Comparison of ENCODE assay signal across 33 cellular contexts in the genomic region with DNA sequence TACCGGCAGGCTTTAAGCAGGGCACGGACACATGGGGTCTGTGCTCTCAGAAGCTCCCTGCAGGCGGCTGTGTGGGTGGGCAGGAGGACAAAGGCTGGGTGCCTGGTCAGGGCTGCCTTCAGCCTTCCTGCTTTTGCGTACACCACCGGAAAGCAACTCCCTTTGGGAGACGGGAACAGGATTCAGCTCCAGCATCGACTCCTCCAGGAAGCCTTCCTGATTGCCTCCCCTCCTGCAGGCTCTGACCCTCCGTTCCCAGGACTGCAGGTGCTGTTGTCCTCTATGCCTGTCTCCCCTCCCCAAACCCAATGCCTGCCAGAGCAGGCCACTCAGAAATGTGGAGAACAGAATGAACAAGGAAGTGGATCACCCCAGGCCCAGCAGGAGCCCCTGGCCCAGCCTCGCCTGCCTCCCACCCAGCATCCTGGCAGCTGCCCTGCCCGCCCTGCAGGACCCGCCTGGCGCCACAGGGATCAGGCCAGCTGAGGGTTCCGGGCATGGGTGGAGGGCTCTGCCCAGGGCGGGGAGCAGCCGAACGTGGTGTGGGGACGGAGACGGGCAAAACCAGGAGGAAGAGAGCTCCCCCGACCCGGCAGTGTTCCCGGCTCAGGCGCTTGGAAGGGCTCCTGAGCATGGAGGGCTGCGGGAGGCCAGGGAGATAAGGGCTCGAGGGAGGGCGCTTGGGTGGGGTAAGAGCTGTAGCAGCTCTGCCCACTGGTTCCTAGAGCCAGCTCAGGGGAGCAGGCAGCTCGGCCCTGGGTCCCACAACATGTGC. TPM values are rescaled to one million over a fixed set of nuclear protein-coding genes. Genes with fewer than 3 reads are reported as not detected.
"Had no signal": no experiment of that assay in that cellular context is flagged by ENCODE, and none has a peak within 500 bp of the region (broad histone marks: within the 10 kb centered on the region; RNA-seq: fewer than 3 reads in every experiment).

No MANE protein-coding gene starts in this region.

- H3K27ac Mint-ChIP-seq: activated CD4-positive, alpha-beta memory T cell treated with anti-CD3 and anti-CD28 coated beads, Interleukin-2, amount 10 ng/mL, durations not matched to agents 7 days and 5 days; activated CD4-positive, alpha-beta T cell treated with anti-CD3 and anti-CD28 coated beads, Interleukin-2, amount 10 ng/mL, durations not matched to agents 7 days and 5 days; activated naive CD4-positive, alpha-beta T cell treated with anti-CD3 and anti-CD28 coated beads, Interleukin-2, amount 50 U/mL, for 24 hours; activated naive CD8-positive, alpha-beta T cell treated with anti-CD3 and anti-CD28 coated beads, Interleukin-2, amount 50 U/mL, for 24 hours; activated T-cell treated with anti-CD3 and anti-CD28 coated beads, Interleukin-2, amount 50 U/mL, for 24 hours; progenitor cell of endocrine pancreas; stimulated activated naive CD8-positive, alpha-beta T cell treated with anti-CD3 and anti-CD28 coated beads, Interleukin-15, amount 100 ng/mL, for 72 hours; T-helper 1 cell treated with Interleukin-12 subunit alpha and Interleukin-12 subunit beta and Interleukin-4 antibody, amounts not matched to agents 30 μg/mL and 1 μg/mL, for 36 hours had no signal

- H3K9me3 ChIP-seq: colonic mucosa, gastrocnemius medialis, neutrophil, ovary, thyroid gland, upper lobe of right lung had no signal

- H3K27ac ChIP-seq: colonic mucosa, dorsolateral prefrontal cortex, hepatocyte, neutrophil, ovary, thyroid gland, upper lobe of right lung, WERI-Rb-1 had no signal

- H3K36me3 Mint-ChIP-seq: activated naive CD4-positive, alpha-beta T cell treated with anti-CD3 and anti-CD28 coated beads, Interleukin-2, amount 50 U/mL, for 24 hours had no signal

- ATAC-seq: activated naive CD8-positive, alpha-beta T cell treated with anti-CD3 and anti-CD28 coated beads, Interleukin-2, amount 50 U/mL, for 24 hours; gastrocnemius medialis; left ventricle myocardium superior; sciatic nerve; stimulated activated naive CD8-positive, alpha-beta T cell treated with anti-CD3 and anti-CD28 coated beads, Interleukin-15, amount 100 ng/mL, for 72 hours; upper lobe of right lung had no signal

- H3K4me3 Mint-ChIP-seq: activated CD4-positive, alpha-beta memory T cell treated with anti-CD3 and anti-CD28 coated beads, Interleukin-2, amount 10 ng/mL, durations not matched to agents 7 days and 5 days; activated CD4-positive, alpha-beta T cell treated with anti-CD3 and anti-CD28 coated beads, Interleukin-2, amount 10 ng/mL, durations not matched to agents 7 days and 5 days; activated naive CD4-positive, alpha-beta T cell treated with anti-CD3 and anti-CD28 coated beads, Interleukin-2, amount 50 U/mL, for 24 hours; activated naive CD8-positive, alpha-beta T cell treated with anti-CD3 and anti-CD28 coated beads, Interleukin-2, amount 50 U/mL, for 24 hours; activated T-cell treated with anti-CD3 and anti-CD28 coated beads, Interleukin-2, amount 50 U/mL, for 24 hours; nephron; stimulated activated naive CD8-positive, alpha-beta T cell treated with anti-CD3 and anti-CD28 coated beads, Interleukin-15, amount 100 ng/mL, for 72 hours; T-helper 1 cell treated with Interleukin-12 subunit alpha and Interleukin-12 subunit beta and Interleukin-4 antibody, amounts not matched to agents 30 μg/mL and 1 μg/mL, for 36 hours had no signal

- DNase-seq: activated CD4-positive, alpha-beta memory T cell treated with anti-CD3 and anti-CD28 coated beads, Interleukin-2, amount 10 ng/mL, durations not matched to agents 7 days and 5 days; activated CD4-positive, alpha-beta T cell treated with anti-CD3 and anti-CD28 coated beads, Interleukin-2, amount 10 ng/mL, durations not matched to agents 7 days and 5 days; activated CD4-positive, CD25-positive, alpha-beta regulatory T cell treated with anti-CD3 and anti-CD28 coated beads, Interleukin-2, amount 50 U/mL, for 72 hours; activated CD8-positive, alpha-beta memory T cell treated with anti-CD3 and anti-CD28 coated beads, Interleukin-2, amount 50 U/mL, for 48 hours; activated gamma-delta T cell; activated naive CD8-positive, alpha-beta T cell treated with anti-CD3 and anti-CD28 coated beads, Interleukin-2, amount 50 U/mL, for 24 hours; activated T-cell treated with anti-CD3 and anti-CD28 coated beads, Interleukin-2, amount 50 U/mL, for 24 hours; amygdala; colonic mucosa; dorsolateral prefrontal cortex; effector memory CD4-positive, alpha-beta T cell; erythroblast; gastrocnemius medialis; islet precursor cell; left ventricle myocardium superior; stimulated activated CD4-positive, alpha-beta T cell treated with anti-CD3 and anti-CD28 coated beads, Interleukin-12 subunit alpha, Interleukin-12 subunit beta, amount 100 ng/mL, for 4 hours; stimulated activated CD4-positive, alpha-beta T cell treated with anti-CD3 and anti-CD28 coated beads, Interleukin-4, amount 100 ng/mL, for 1 hour; stimulated activated naive CD8-positive, alpha-beta T cell treated with anti-CD3 and anti-CD28 coated beads, Interleukin-15, amount 100 ng/mL, for 72 hours; substantia nigra; T-helper 9 cell; thyroid gland; upper lobe of right lung; WERI-Rb-1 had no signal

- H3K4me2 ChIP-seq: hepatocyte had no signal

- H3K27me3 ChIP-seq: colonic mucosa, ovary, thyroid gland, upper lobe of right lung had no signal

- H3K4me3 ChIP-seq: colonic mucosa, dorsolateral prefrontal cortex, gastrocnemius medialis, hepatocyte, ovary, skin epidermis, thyroid gland, upper lobe of right lung had no signal

- H3K36me3 ChIP-seq: colonic mucosa, gastrocnemius medialis, neutrophil, ovary, thyroid gland, upper lobe of right lung, WERI-Rb-1 had no signal

- H3K4me1 Mint-ChIP-seq: activated CD4-positive, alpha-beta T cell treated with anti-CD3 and anti-CD28 coated beads, Interleukin-2, amount 10 ng/mL, durations not matched to agents 7 days and 5 days had no signal

- FAIRE-seq: bronchial epithelial cell had no signal

- H3K79me2 ChIP-seq: hepatocyte had no signal

- H3K4me1 ChIP-seq: colonic mucosa had no signal

- H2AFZ ChIP-seq: hepatocyte had no signal

- H3K9me3 Mint-ChIP-seq: activated CD4-positive, alpha-beta memory T cell treated with anti-CD3 and anti-CD28 coated beads, Interleukin-2, amount 10 ng/mL, durations not matched to agents 7 days and 5 days; activated CD4-positive, alpha-beta T cell treated with anti-CD3 and anti-CD28 coated beads, Interleukin-2, amount 10 ng/mL, durations not matched to agents 7 days and 5 days; activated naive CD4-positive, alpha-beta T cell treated with anti-CD3 and anti-CD28 coated beads, Interleukin-2, amount 50 U/mL, for 24 hours; activated naive CD8-positive, alpha-beta T cell treated with anti-CD3 and anti-CD28 coated beads, Interleukin-2, amount 50 U/mL, for 24 hours; activated T-cell treated with anti-CD3 and anti-CD28 coated beads, Interleukin-2, amount 50 U/mL, for 24 hours; nephron; stimulated activated naive CD8-positive, alpha-beta T cell treated with anti-CD3 and anti-CD28 coated beads, Interleukin-15, amount 100 ng/mL, for 72 hours; T-helper 1 cell treated with Interleukin-12 subunit alpha and Interleukin-12 subunit beta and Interleukin-4 antibody, amounts not matched to agents 30 μg/mL and 1 μg/mL, for 36 hours had no signal

RNA-seq across cellular contexts. Expression of gene ELN, which starts 6.2 kb away (rescaled TPM):
- total RNA-seq: activated CD4-positive, alpha-beta memory T cell treated with anti-CD3 and anti-CD28 coated beads, Interleukin-2, amount 10 ng/mL, durations not matched to agents 7 days and 5 days; activated CD4-positive, alpha-beta T cell treated with anti-CD3 and anti-CD28 coated beads, Interleukin-2, amount 10 ng/mL, durations not matched to agents 7 days and 5 days had no signal
